In genomic region chr6:33296797-33297405, GRCh38 we compare ENCODE assay signal across 10 cellular contexts. TPM values are rescaled to one million over a fixed set of nuclear protein-coding genes. Genes with fewer than 3 reads are reported as not detected.
DNase-seq lines count a peak whose midpoint lies in the region; ATAC-seq and TF ChIP-seq lines count a peak whose summit lies in the region.
"Had no signal": no experiment of that assay in that cellular context is flagged by ENCODE, and none has a peak within 500 bp of the region (broad histone marks: within the 10 kb centered on the region; RNA-seq: fewer than 3 reads in every experiment).

No MANE protein-coding gene starts in this region.

- POLR2A ChIA-PET in activated naive CD8-positive, alpha-beta T cell treated with anti-CD3 and anti-CD28 coated beads, Interleukin-2, amount 10 ng/mL, durations not matched to agents 7 days and 5 days (lab: Charles Lee): interaction anchor here (1.0 to 5.8 kb wide), 7 partner anchors 8 to 129 kb away, joined by 3 to 69 read pairs (median 23); partner anchors contain the start of genes B3GALT4, PFDN6, RPS18 and TAPBP

- TF ChIP-seq CTCF in HL-60 (IDR thresholded peaks at IDR 0.05; ENCODE audit: insufficient read depth, low read length): no peak

- H3K36me3 Mint-ChIP-seq in activated naive CD8-positive, alpha-beta T cell treated with anti-CD3 and anti-CD28 coated beads, Interleukin-2, amount 10 ng/mL, durations not matched to agents 7 days and 5 days: peaks cover 25% of the 10 kb centered on the region
- H3K36me3 Mint-ChIP-seq in stimulated activated naive B cell treated with anti-CD40 and anti-IgM and Interleukin-4, amounts not matched to agents 10 μg/mL and 1 μg/mL and 100 μg/mL, for 72 hours: peaks cover 38 to 58% of the 10 kb centered on the region in 2 donors

- no peaks in the 10 kb centered on the region for H3K27me3 ChIP-seq in HL-60 (ENCODE audit: insufficient read depth, poor library complexity, severe bottlenecking)
- H3K27me3 ChIP-seq in iPS-20b (ENCODE audit: insufficient read depth, low read length): no peaks in the 10 kb centered on the region

- peak overlapping the region; percentile 61 for H3K27ac Mint-ChIP-seq in activated naive CD8-positive, alpha-beta T cell treated with anti-CD3 and anti-CD28 coated beads, Interleukin-2, amount 10 ng/mL, durations not matched to agents 7 days and 5 days
- no peak overlapping the region for H3K27ac Mint-ChIP-seq in stimulated activated naive B cell treated with anti-CD40 and anti-IgM and Interleukin-4, amounts not matched to agents 10 μg/mL and 1 μg/mL and 100 μg/mL, for 72 hours

- peak overlapping the region; percentile 65 for H3K4me3 Mint-ChIP-seq in activated naive CD8-positive, alpha-beta T cell treated with anti-CD3 and anti-CD28 coated beads, Interleukin-2, amount 10 ng/mL, durations not matched to agents 7 days and 5 days
- H3K4me3 Mint-ChIP-seq in stimulated activated naive B cell treated with anti-CD40 and anti-IgM and Interleukin-4, amounts not matched to agents 10 μg/mL and 1 μg/mL and 100 μg/mL, for 72 hours: peak overlapping the region; percentile 96 to 98

- ATAC-seq in activated naive CD8-positive, alpha-beta T cell treated with anti-CD3 and anti-CD28 coated beads, Interleukin-2, amount 10 ng/mL, durations not matched to agents 7 days and 5 days (ENCODE audit: low read depth): no peak
- no peak for ATAC-seq in stimulated activated naive B cell treated with anti-CD40 and anti-IgM and Interleukin-4, amounts not matched to agents 10 μg/mL and 1 μg/mL and 100 μg/mL, for 72 hours (replicated peaks)
- ATAC-seq in HG02623 (IDR thresholded peaks at IDR 0.05; ENCODE audit: unreplicated experiment): no peak
- ATAC-seq in GM21526 (IDR thresholded peaks at IDR 0.05; ENCODE audit: low FRiP score, unreplicated experiment): no peak

- peak overlapping the region; percentile 75 for H3K4me3 ChIP-seq in HL-60 (replicated peaks; ENCODE audit: insufficient read depth, low read length)
- H3K4me3 ChIP-seq in iPS-20b (ENCODE audit: low read length): peak overlapping the region; percentile 98

- H3K27me3 Mint-ChIP-seq in activated naive CD8-positive, alpha-beta T cell treated with anti-CD3 and anti-CD28 coated beads, Interleukin-2, amount 10 ng/mL, durations not matched to agents 7 days and 5 days: no peaks in the 10 kb centered on the region
- H3K27me3 Mint-ChIP-seq in stimulated activated naive B cell treated with anti-CD40 and anti-IgM and Interleukin-4, amounts not matched to agents 10 μg/mL and 1 μg/mL and 100 μg/mL, for 72 hours: no peaks in the 10 kb centered on the region

- H3K4me1 ChIP-seq in iPS-20b (ENCODE audit: insufficient read depth, low read length): no peaks in the 10 kb centered on the region

- no peaks in the 10 kb centered on the region for H3K9me3 ChIP-seq in iPS-20b (ENCODE audit: insufficient read depth, low read depth, low read length)

- DNase-seq in HL-60 (ENCODE audit: low read depth in 1 of 2, low spot score in 1 of 2) (no peak), kidney glomerular epithelial cell (lab: John Stamatoyannopoulos, UW) (no peak), NCI-H146 treated with DMSO at 0.1 percent for 48 hours (lab: John Stamatoyannopoulos, UW; ENCODE audit: unreplicated experiment) (no peak)
- no peak for DNase-seq in activated naive CD8-positive, alpha-beta T cell treated with anti-CD3 and anti-CD28 coated beads, Interleukin-2, amount 10 ng/mL, durations not matched to agents 7 days and 5 days
- DNase-seq in stimulated activated naive B cell treated with anti-CD40 and anti-IgM and Interleukin-4, amounts not matched to agents 10 μg/mL and 1 μg/mL and 100 μg/mL, for 72 hours: no peak
- DNase-seq: amniotic stem cell, NCI-H2081 had no signal

- H3K4me1 Mint-ChIP-seq in activated naive CD8-positive, alpha-beta T cell treated with anti-CD3 and anti-CD28 coated beads, Interleukin-2, amount 10 ng/mL, durations not matched to agents 7 days and 5 days: peaks cover 16% of the 10 kb centered on the region
- peaks cover 39 to 64% of the 10 kb centered on the region in 2 donors for H3K4me1 Mint-ChIP-seq in stimulated activated naive B cell treated with anti-CD40 and anti-IgM and Interleukin-4, amounts not matched to agents 10 μg/mL and 1 μg/mL and 100 μg/mL, for 72 hours

- H3K36me3 ChIP-seq in iPS-20b (ENCODE audit: insufficient read depth, low read depth, low read length): peaks cover 24% of the 10 kb centered on the region

- H3K27ac ChIP-seq in HL-60 (replicated peaks): peak overlapping the region; percentile 95
- peak overlapping the region; percentile 3 for H3K27ac ChIP-seq in iPS-20b (ENCODE audit: low read length)

- H3K9me3 Mint-ChIP-seq in activated naive CD8-positive, alpha-beta T cell treated with anti-CD3 and anti-CD28 coated beads, Interleukin-2, amount 10 ng/mL, durations not matched to agents 7 days and 5 days: no peaks in the 10 kb centered on the region
- no peaks in the 10 kb centered on the region for H3K9me3 Mint-ChIP-seq in stimulated activated naive B cell treated with anti-CD40 and anti-IgM and Interleukin-4, amounts not matched to agents 10 μg/mL and 1 μg/mL and 100 μg/mL, for 72 hours

- peak overlapping the region; percentile 71; the same call in 1 of the 2 replicates for H3K9ac ChIP-seq in iPS-20b (ENCODE audit: low read depth, low read length)

RNA-seq across cellular contexts. Expression of gene RGL2, which starts 1.8 kb away (rescaled TPM):
- total RNA-seq in activated naive CD8-positive, alpha-beta T cell treated with anti-CD3 and anti-CD28 coated beads, Interleukin-2, amount 10 ng/mL, durations not matched to agents 7 days and 5 days: 10 to 100 TPM; 65.4 to 65.5 TPM

RNA-seq across cellular contexts. Expression of gene PFDN6, which starts 7.5 kb away (rescaled TPM):
- 10 to 100 TPM; 53.3 to 54.7 TPM for total RNA-seq in activated naive CD8-positive, alpha-beta T cell treated with anti-CD3 and anti-CD28 coated beads, Interleukin-2, amount 10 ng/mL, durations not matched to agents 7 days and 5 days

RNA-seq across cellular contexts. Expression of gene WDR46, which starts 7.9 kb away (rescaled TPM):
- 10 to 100 TPM; 50.0 to 58.0 TPM for total RNA-seq in activated naive CD8-positive, alpha-beta T cell treated with anti-CD3 and anti-CD28 coated beads, Interleukin-2, amount 10 ng/mL, durations not matched to agents 7 days and 5 days

RNA-seq across cellular contexts. Expression of gene TAPBP, which starts 17.0 kb away (rescaled TPM):
- 100 to 1,000 TPM; 250 to 257 TPM for total RNA-seq in activated naive CD8-positive, alpha-beta T cell treated with anti-CD3 and anti-CD28 coated beads, Interleukin-2, amount 10 ng/mL, durations not matched to agents 7 days and 5 days

RNA-seq across cellular contexts. Expression of gene B3GALT4, which starts 20.0 kb away (rescaled TPM):
- total RNA-seq in activated naive CD8-positive, alpha-beta T cell treated with anti-CD3 and anti-CD28 coated beads, Interleukin-2, amount 10 ng/mL, durations not matched to agents 7 days and 5 days: 10 to 100 TPM; 32.0 to 35.4 TPM
